9 cellular contexts compared by ENCODE assay signal in the genomic region with DNA sequence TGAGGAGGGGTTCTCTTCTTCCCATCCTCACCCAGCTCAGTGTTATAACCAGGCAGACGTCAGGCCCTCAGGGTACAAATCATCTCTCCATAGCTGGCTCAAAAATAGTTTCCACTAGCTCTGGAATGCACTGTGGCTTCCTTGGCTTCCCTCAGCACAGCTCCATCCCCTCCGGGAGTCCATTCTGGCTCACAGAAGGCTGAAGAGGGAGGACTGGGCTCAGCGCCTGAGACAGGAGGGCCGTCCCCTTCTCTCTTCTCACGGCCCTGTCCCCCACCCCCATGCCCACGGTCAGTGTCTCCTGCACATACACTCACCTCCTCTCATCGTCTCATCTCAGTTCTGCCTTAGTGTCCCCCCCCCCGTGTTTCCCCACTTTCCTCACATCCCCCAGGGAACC. TPM values are rescaled to one million over a fixed set of nuclear protein-coding genes. Genes with fewer than 3 reads are reported as not detected.
A peak's percentile ranks its signal among the peaks of the same experiment; 100 is the strongest.
DNase-seq lines count a peak whose midpoint lies in the region; ATAC-seq and TF ChIP-seq lines count a peak whose summit lies in the region.
"Had no signal": no experiment of that assay in that cellular context is flagged by ENCODE, and none has a peak within 500 bp of the region (broad histone marks: within the 10 kb centered on the region; RNA-seq: fewer than 3 reads in every experiment).

No MANE protein-coding gene starts in this region.

- no peak overlapping the region for H4K91ac ChIP-seq in neuronal stem cell (ENCODE audit: low read depth, low read length, poor library complexity)

- H3K4me3 ChIP-seq in SJCRH30 (peak overlapping the region; percentile 3; the same call in 1 of the 2 replicates), fibroblast of the aortic adventitia (ENCODE audit: low read depth, low read length) (no peak overlapping the region), neuronal stem cell (ENCODE audit: low read length in 2 of 2) (no peak overlapping the region), neural progenitor cell (no peak overlapping the region)

- H3K36me3 Mint-ChIP-seq in stimulated activated effector memory CD8-positive, alpha-beta T cell treated with anti-CD3 and anti-CD28 coated beads, Interleukin-12 subunit alpha, Interleukin-12 subunit beta, amount 100 ng/mL, for 72 hours, result no peaks in the 10 kb centered on the region
- H3K36me3 Mint-ChIP-seq in neural progenitor cell, result peaks cover 4% of the 10 kb centered on the region
- H3K36me3 Mint-ChIP-seq: CD14-positive monocyte had no signal

- H2AK5ac ChIP-seq in neuronal stem cell (ENCODE audit: low read depth, low read length), result peak overlapping the region; percentile 8

- H3F3A ChIP-seq in neural progenitor cell (ENCODE audit: low read depth), result no peaks in the 10 kb centered on the region

- H3K27me3 ChIP-seq in SJCRH30, result no peaks in the 10 kb centered on the region
- H3K27me3 ChIP-seq in neuronal stem cell (ENCODE audit: control insufficient read depth in 3 of 3, insufficient read depth in 3 of 3, low read depth in 1 of 3, low read length in 3 of 3), result no peaks in the 10 kb centered on the region
- H3K27me3 ChIP-seq in neural progenitor cell, result no peaks in the 10 kb centered on the region

- no peak overlapping the region for H2BK5ac ChIP-seq in neuronal stem cell (ENCODE audit: low read length)

- H2BK120ac ChIP-seq in neuronal stem cell (ENCODE audit: low read depth, low read length), result no peak overlapping the region

- peaks cover 2% of the 10 kb centered on the region for H3K79me1 ChIP-seq in neuronal stem cell (ENCODE audit: low read depth, low read length)

- H3K23ac ChIP-seq in neuronal stem cell (ENCODE audit: low read depth, low read length, poor library complexity), result no peak overlapping the region

- H3K27me3 Mint-ChIP-seq in neural progenitor cell (ENCODE audit: insufficient read depth, low read depth), result peaks cover 2% of the 10 kb centered on the region

- H4K20me1 ChIP-seq in neural progenitor cell (ENCODE audit: low read depth), result peaks cover 9% of the 10 kb centered on the region

- H3K9ac ChIP-seq in neuronal stem cell (ENCODE audit: low read depth, low read length, poor library complexity), result peak overlapping the region; percentile 18
- H3K9ac ChIP-seq in neural progenitor cell, result no peak overlapping the region

- H2AFZ ChIP-seq in neuronal stem cell (ENCODE audit: low read length), result peak overlapping the region; percentile 78
- no peak overlapping the region for H2AFZ ChIP-seq in neural progenitor cell (replicated peaks)

- peaks cover 12% of the 10 kb centered on the region for H3K4me1 Mint-ChIP-seq in stimulated activated effector memory CD8-positive, alpha-beta T cell treated with anti-CD3 and anti-CD28 coated beads, Interleukin-12 subunit alpha, Interleukin-12 subunit beta, amount 100 ng/mL, for 72 hours
- H3K4me1 Mint-ChIP-seq in neural progenitor cell, result peaks cover 18% of the 10 kb centered on the region

- H3K27ac ChIP-seq in SJCRH30, result peak overlapping the region; percentile 84
- no peak overlapping the region for H3K27ac ChIP-seq in neuronal stem cell (replicated peaks; ENCODE audit: low read length)
- no peak overlapping the region for H3K27ac ChIP-seq in neural progenitor cell

- H3K27ac Mint-ChIP-seq in stimulated activated effector memory CD8-positive, alpha-beta T cell treated with anti-CD3 and anti-CD28 coated beads, Interleukin-12 subunit alpha, Interleukin-12 subunit beta, amount 100 ng/mL, for 72 hours, result no peak overlapping the region
- H3K27ac Mint-ChIP-seq in neural progenitor cell, result no peak overlapping the region

- H2BK12ac ChIP-seq in neuronal stem cell (ENCODE audit: low read length), result no peak overlapping the region

- peak; percentile 41 for DNase-seq in A172 (ENCODE audit: low spot score)
- DNase-seq in SJCRH30, result peak; percentile 57 to 60
- peak; percentile 94 for DNase-seq in fibroblast of the aortic adventitia (ENCODE audit: low read depth)
- no peak for DNase-seq in neuronal stem cell (ENCODE audit: low spot score)
- DNase-seq in stimulated activated effector memory CD8-positive, alpha-beta T cell treated with anti-CD3 and anti-CD28 coated beads, Interleukin-12 subunit alpha, Interleukin-12 subunit beta, amount 100 ng/mL, for 72 hours (ENCODE audit: low spot score in 2 of 2), result no peak
- DNase-seq in neural progenitor cell (ENCODE audit: low spot score), result no peak
- no peak for DNase-seq in NCI-H128 (lab: John Stamatoyannopoulos, UW; ENCODE audit: unreplicated experiment)

- no peaks in the 10 kb centered on the region for H3K9me3 Mint-ChIP-seq in stimulated activated effector memory CD8-positive, alpha-beta T cell treated with anti-CD3 and anti-CD28 coated beads, Interleukin-12 subunit alpha, Interleukin-12 subunit beta, amount 100 ng/mL, for 72 hours
- H3K9me3 Mint-ChIP-seq in neural progenitor cell, result no peaks in the 10 kb centered on the region

- H3K4ac ChIP-seq in neuronal stem cell (ENCODE audit: low read length), result no peak overlapping the region

- no CpG with 5 or more reads among the region's 8 CpGs for WGBS in neuronal stem cell (ENCODE audit: extremely low coverage in 2 of 2, insufficient read length in 2 of 2, insufficient replicate concordance in 1 of 2), 2 donors

- H3K4me1 ChIP-seq in SJCRH30 (peaks cover 50% of the 10 kb centered on the region), neuronal stem cell (ENCODE audit: control insufficient read depth in 2 of 2, insufficient read depth in 1 of 2, low read depth in 1 of 2, low read length in 2 of 2) (peaks cover 16 to 17% of the 10 kb centered on the region in 2 donors), neural progenitor cell (peaks cover 17% of the 10 kb centered on the region)

- no peak for ATAC-seq in stimulated activated effector memory CD8-positive, alpha-beta T cell treated with anti-CD3 and anti-CD28 coated beads, Interleukin-12 subunit alpha, Interleukin-12 subunit beta, amount 100 ng/mL, for 72 hours
- no peak for ATAC-seq in GM21825 (IDR thresholded peaks at IDR 0.05; ENCODE audit: unreplicated experiment)

- H3K4me3 Mint-ChIP-seq in stimulated activated effector memory CD8-positive, alpha-beta T cell treated with anti-CD3 and anti-CD28 coated beads, Interleukin-12 subunit alpha, Interleukin-12 subunit beta, amount 100 ng/mL, for 72 hours, result no peak overlapping the region
- no peak overlapping the region for H3K4me3 Mint-ChIP-seq in neural progenitor cell

- H2BK15ac ChIP-seq in neuronal stem cell (ENCODE audit: low read length), result no peak overlapping the region

- H4K8ac ChIP-seq in neuronal stem cell (ENCODE audit: low read depth, low read length), result no peak overlapping the region

- H3K9me3 ChIP-seq in SJCRH30 (replicated peaks), result no peaks in the 10 kb centered on the region
- H3K9me3 ChIP-seq in neuronal stem cell (replicated peaks in 1 of 2; ENCODE audit: control insufficient read depth in 2 of 2, insufficient read depth in 1 of 2, low read depth in 1 of 2, low read length in 2 of 2), result no peaks in the 10 kb centered on the region
- H3K9me3 ChIP-seq in neural progenitor cell (ENCODE audit: low read depth), result no peaks in the 10 kb centered on the region

- H3K4me2 ChIP-seq in neuronal stem cell (ENCODE audit: insufficient read depth, low read length, poor library complexity, severe bottlenecking), result no peak overlapping the region
- no peak overlapping the region for H3K4me2 ChIP-seq in neural progenitor cell

- H3K79me2 ChIP-seq in neural progenitor cell (ENCODE audit: low read depth), result no peaks in the 10 kb centered on the region

- H3K18ac ChIP-seq in neuronal stem cell (ENCODE audit: low read length), result peak overlapping the region; percentile 36

- H3K14ac ChIP-seq in neuronal stem cell (ENCODE audit: low read length), result peak overlapping the region; percentile 38

- no peaks in the 10 kb centered on the region; the same call in 1 of the 2 replicates for H3K36me3 ChIP-seq in SJCRH30
- peaks cover 0 to 3% of the 10 kb centered on the region in 2 donors for H3K36me3 ChIP-seq in neuronal stem cell (replicated peaks in 1 of 2; ENCODE audit: control insufficient read depth in 2 of 2, insufficient read depth in 2 of 2, low read length in 2 of 2)
- H3K36me3 ChIP-seq in neural progenitor cell, result no peaks in the 10 kb centered on the region

- TF ChIP-seq CTCF in fibroblast of the aortic adventitia (IDR thresholded peaks at IDR 0.05; ENCODE audit: insufficient read depth, low read length) (no peak), neural progenitor cell (IDR thresholded peaks at IDR 0.05) (no peak)

RNA-seq across cellular contexts. Expression of gene UMPS, which starts 50.1 kb away (rescaled TPM):
- total RNA-seq in A172 (2014; rRNA removed; shearing (Covaris generic)), result 55.5 and 84.5 TPM in 2 replicates
- total RNA-seq in SJCRH30 (2014; rRNA removed; shearing (Covaris generic)), result 50.4 and 62.9 TPM in 2 replicates
- 28.6 and 83.3 TPM in 2 replicates for total RNA-seq in fibroblast of the aortic adventitia (ENCODE audit: low replicate concordance)
- polyA plus RNA-seq in neuronal stem cell (2013, experiment 1 of 2), result 13.8 TPM
- 13.2 TPM for polyA plus RNA-seq in neuronal stem cell (2013, experiment 2 of 2)
- total RNA-seq in neural progenitor cell (ENCODE audit: low replicate concordance), result 42.2 and 47.6 TPM in 2 replicates

Comparison
In these comparisons a context has a peak if more than half of its experiments do, and no peak if none do; other contexts are left out.
1. DNase-seq: peak in A172 (single experiment), SJCRH30 (2 of 2) and fibroblast of the aortic adventitia (single experiment); none in neuronal stem cell (single experiment), stimulated activated effector memory CD8-positive, alpha-beta T cell treated with anti-CD3 and anti-CD28 coated beads, Interleukin-12 subunit alpha, Interleukin-12 subunit beta, amount 100 ng/mL, for 72 hours (0 of 2), neural progenitor cell (single experiment) and NCI-H128 (single experiment).